ENCODE assay signal across 8 cellular contexts in the genomic region with DNA sequence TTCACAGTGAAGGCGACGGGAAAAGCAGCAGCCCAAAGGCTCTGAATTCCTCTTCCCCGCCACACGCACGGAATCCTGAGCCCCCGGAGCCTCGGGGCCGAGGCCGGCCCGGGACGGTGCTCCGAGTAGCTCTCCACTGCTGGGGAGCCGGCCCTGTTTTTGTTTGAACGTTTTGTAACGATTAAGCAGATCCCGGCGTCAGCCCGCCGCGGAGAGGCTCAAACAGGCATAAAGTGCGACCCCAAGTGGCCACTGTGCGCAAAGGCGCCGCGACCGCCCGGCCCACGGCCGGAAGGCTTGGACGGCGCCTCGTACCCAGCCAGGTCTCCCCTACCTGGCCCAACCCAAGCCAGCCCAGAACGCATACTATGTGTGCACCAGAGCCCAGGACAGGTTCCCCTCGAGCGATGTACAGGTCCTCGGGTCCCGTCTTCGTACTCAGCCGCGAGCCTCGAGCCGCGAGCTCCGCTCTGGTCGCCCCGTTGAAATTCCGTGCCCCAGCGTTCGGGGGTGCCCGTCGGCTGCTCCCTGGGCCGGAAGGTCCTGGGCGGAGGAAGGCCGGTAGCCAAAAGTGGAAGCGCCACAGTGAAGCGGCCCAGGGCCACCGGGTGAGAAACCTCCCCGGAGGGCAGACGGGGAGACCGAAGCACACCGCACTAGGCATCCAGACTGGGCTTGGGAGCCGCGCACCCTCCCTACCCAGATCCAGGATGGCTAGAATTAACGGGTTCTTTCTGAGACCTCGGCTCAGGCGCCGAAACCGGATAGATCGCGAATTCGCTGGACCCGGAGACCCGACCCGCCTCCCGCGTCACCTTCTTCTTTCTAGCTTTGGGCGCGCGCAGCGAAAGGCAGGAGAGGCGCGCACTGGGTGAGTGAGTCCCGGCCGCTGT. TPM values are rescaled to one million over a fixed set of nuclear protein-coding genes. Genes with fewer than 3 reads are reported as not detected.
DNase-seq lines count a peak whose midpoint lies in the region; ATAC-seq lines count a peak whose summit lies in the region.

No MANE protein-coding gene starts in this region.

- H3K4me3 ChIP-seq in effector memory CD4-positive, alpha-beta T cell (ENCODE audit: insufficient read depth, low read depth, low read length, poor library complexity, severe bottlenecking) = peak overlapping the region; percentile 56

- H3K9me3 ChIP-seq in effector memory CD4-positive, alpha-beta T cell (ENCODE audit: control insufficient read depth, low read length) = no peaks in the 10 kb centered on the region

- H3K36me3 Mint-ChIP-seq in activated CD8-positive, alpha-beta T cell treated with anti-CD3 and anti-CD28 coated beads, Interleukin-2, amount 10 ng/mL, durations not matched to agents 7 days and 5 days (ENCODE audit: low read depth) = no peaks in the 10 kb centered on the region

- POLR2A ChIA-PET in activated CD8-positive, alpha-beta T cell treated with anti-CD3 and anti-CD28 coated beads, Interleukin-2, amount 10 ng/mL, durations not matched to agents 7 days and 5 days (lab: Charles Lee) = no interaction called here

- CTCF ChIA-PET in activated CD8-positive, alpha-beta T cell treated with anti-CD3 and anti-CD28 coated beads, Interleukin-2, amount 10 ng/mL, durations not matched to agents 7 days and 5 days (lab: Charles Lee) = interaction anchor here (0.5 to 1.9 kb wide), 9 partner anchors 9 to 812 kb away, joined by 3 to 7 read pairs (median 3); no protein-coding TSS in a partner anchor

- DNase-seq in NCI-H187 (lab: John Stamatoyannopoulos, UW) (peak; percentile 79 to 80), NCI-H187 treated with DMSO at 0.1 percent for 48 hours (lab: John Stamatoyannopoulos, UW) (no peak), NCI-H460 (ENCODE audit: extremely low read depth, low read depth) (peak; percentile 61), medulla oblongata (ENCODE audit: extremely low spot score) (peak; percentile 93)
- peak; percentile 84 for DNase-seq in activated CD8-positive, alpha-beta T cell treated with anti-CD3 and anti-CD28 coated beads, Interleukin-2, amount 10 ng/mL, durations not matched to agents 7 days and 5 days
- peak in 1 of 3 donors; percentile 10 for DNase-seq in effector memory CD4-positive, alpha-beta T cell
- DNase-seq in stimulated activated CD8-positive, alpha-beta memory T cell treated with anti-CD3 and anti-CD28 coated beads, Interleukin-12 subunit alpha, Interleukin-12 subunit beta, amount 100 ng/mL, for 4 hours (ENCODE audit: low read depth) = peak; percentile 25

- H3K4me1 ChIP-seq in effector memory CD4-positive, alpha-beta T cell (ENCODE audit: control insufficient read depth, insufficient read depth, low read length, poor library complexity, severe bottlenecking) = peaks cover 16% of the 10 kb centered on the region

- H3K27me3 ChIP-seq in effector memory CD4-positive, alpha-beta T cell (replicated peaks; ENCODE audit: control insufficient read depth, insufficient read depth, low read length, poor library complexity, severe bottlenecking) = peaks cover 34% of the 10 kb centered on the region

- peak overlapping the region; percentile 73 for H3K4me3 Mint-ChIP-seq in activated CD8-positive, alpha-beta T cell treated with anti-CD3 and anti-CD28 coated beads, Interleukin-2, amount 10 ng/mL, durations not matched to agents 7 days and 5 days

- H3K4me1 Mint-ChIP-seq in activated CD8-positive, alpha-beta T cell treated with anti-CD3 and anti-CD28 coated beads, Interleukin-2, amount 10 ng/mL, durations not matched to agents 7 days and 5 days (ENCODE audit: low read depth) = peaks cover 15% of the 10 kb centered on the region

- ATAC-seq in HG03066 (IDR thresholded peaks at IDR 0.05; ENCODE audit: low read depth, unreplicated experiment) = peak; percentile 75
- ATAC-seq in activated CD8-positive, alpha-beta T cell treated with anti-CD3 and anti-CD28 coated beads, Interleukin-2, amount 10 ng/mL, durations not matched to agents 7 days and 5 days = peak; percentile 54

- no peak overlapping the region for H3K27ac Mint-ChIP-seq in activated CD8-positive, alpha-beta T cell treated with anti-CD3 and anti-CD28 coated beads, Interleukin-2, amount 10 ng/mL, durations not matched to agents 7 days and 5 days

- H3K36me3 ChIP-seq in effector memory CD4-positive, alpha-beta T cell (ENCODE audit: control insufficient read depth, insufficient read depth, low read length) = no peaks in the 10 kb centered on the region

- H3K27me3 Mint-ChIP-seq in activated CD8-positive, alpha-beta T cell treated with anti-CD3 and anti-CD28 coated beads, Interleukin-2, amount 10 ng/mL, durations not matched to agents 7 days and 5 days (ENCODE audit: low read depth) = peaks cover 89% of the 10 kb centered on the region

- no peaks in the 10 kb centered on the region for H3K9me3 Mint-ChIP-seq in activated CD8-positive, alpha-beta T cell treated with anti-CD3 and anti-CD28 coated beads, Interleukin-2, amount 10 ng/mL, durations not matched to agents 7 days and 5 days (ENCODE audit: insufficient read depth)

- H3K27ac ChIP-seq in effector memory CD4-positive, alpha-beta T cell (ENCODE audit: insufficient read depth, low read length, poor library complexity, severe bottlenecking) = no peak overlapping the region

RNA-seq across cellular contexts. Expression of gene MAFB, which starts 1.2 kb away (rescaled TPM):
- 0.09 TPM in 1 of 2 replicates, not detected in the other for total RNA-seq in NCI-H460 (2014; rRNA removed; shearing (Covaris generic))
- not detected in 2 replicates for polyA plus RNA-seq in NCI-H460 (2014; cell fraction: nucleus; rRNA removed)
- total RNA-seq in activated CD8-positive, alpha-beta T cell treated with anti-CD3 and anti-CD28 coated beads, Interleukin-2, amount 10 ng/mL, durations not matched to agents 7 days and 5 days = under 1 TPM in 1 of 2 experiments, not detected in 1; 0.08 TPM
